ENCODE assay signal across 8 cellular contexts in the genomic region with DNA sequence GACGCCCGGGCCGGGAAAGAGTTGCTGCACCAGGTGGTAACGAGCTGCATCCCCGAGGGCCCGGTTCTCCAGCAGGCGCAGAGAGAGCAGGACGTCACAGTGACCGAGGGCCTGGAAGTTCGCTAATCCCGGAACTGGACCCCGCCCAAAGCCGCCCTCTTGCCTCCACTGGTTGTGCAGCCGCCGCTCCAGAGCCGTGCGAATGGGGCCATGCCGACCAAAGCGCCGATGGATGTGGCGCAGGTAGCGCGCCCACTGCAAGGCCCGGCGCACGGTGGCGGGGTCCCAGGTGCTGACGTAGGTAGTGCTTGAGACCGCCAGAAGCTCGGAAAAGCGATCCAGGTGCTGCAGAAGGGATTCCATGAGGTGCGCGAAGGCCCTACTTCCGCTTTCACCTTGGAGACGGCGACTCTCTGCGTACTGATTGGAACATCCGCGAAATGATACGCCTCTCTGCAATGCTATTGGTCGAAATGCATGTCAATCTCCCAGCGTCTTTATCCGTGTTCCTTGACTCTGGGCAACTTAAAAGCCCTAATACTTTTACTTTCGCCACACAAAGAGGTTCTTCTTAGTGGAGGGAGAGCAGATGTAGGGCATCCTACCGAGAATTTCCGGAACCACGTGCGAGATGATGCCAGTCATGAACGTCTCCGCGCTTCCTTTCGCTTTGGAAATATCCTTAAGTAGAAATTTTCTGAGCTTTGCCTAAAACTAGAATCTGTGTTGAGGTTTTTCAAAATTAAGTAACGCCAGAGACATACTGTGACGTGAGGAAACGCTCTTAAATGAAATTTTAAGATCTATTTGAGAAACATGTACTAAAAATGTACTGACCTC. TPM values are rescaled to one million over a fixed set of nuclear protein-coding genes. Genes with fewer than 3 reads are reported as not detected.
DNase-seq lines count a peak whose midpoint lies in the region; ATAC-seq and TF ChIP-seq lines count a peak whose summit lies in the region.

Gene FANCF (minus strand): TSS at position 376 of the 840 bp plus-strand sequence. CDS start 13 bp downstream, at position 363.

- peak within 1 kb of the TSS; percentile 82 for H3K27ac ChIP-seq in PC-3 (ENCODE audit: low read length)
- peak within 1 kb of the TSS; percentile 93 to 96 for H3K27ac ChIP-seq in mucosa of rectum (ENCODE audit: low read depth in 2 of 2, low read length in 2 of 2)

- DNase-seq in DMS114 treated with DMSO at 0.1 percent for 48 hours (lab: John Stamatoyannopoulos, UW; ENCODE audit: unreplicated experiment) (peak; percentile 82), PC-3 (peak; percentile 96), activated T-cell treated with anti-CD3 and anti-CD28 coated beads for 48 hours (ENCODE audit: low read depth) (peak; percentile 80), erythroblast (lab: John Stamatoyannopoulos, UW) (peak; percentile 98)
- DNase-seq in stimulated activated CD8-positive, alpha-beta memory T cell treated with anti-CD3 and anti-CD28 coated beads, Interleukin-4, amount 100 ng/mL, for 48 hours = peak; percentile 93

- ATAC-seq in GM21576 (IDR thresholded peaks at IDR 0.05; ENCODE audit: unreplicated experiment) = peak; percentile 97
- ATAC-seq in PC-3 = peak; percentile 96

- no peaks in the 10 kb centered on the region for H3K9me3 ChIP-seq in PC-3 (ENCODE audit: low read length)
- no peaks in the 10 kb centered on the region for H3K9me3 ChIP-seq in mucosa of rectum (ENCODE audit: control insufficient read depth in 2 of 2, low read length in 2 of 2)

- H3K4me1 ChIP-seq in PC-3 (ENCODE audit: insufficient read depth, low read length) = peaks cover 3% of the 10 kb centered on the region; the same call in 1 of the 2 replicates
- H3K4me1 ChIP-seq in mucosa of rectum (ENCODE audit: control insufficient read depth in 2 of 2, insufficient read depth in 2 of 2, low read length in 2 of 2) = peaks cover 6 to 8% of the 10 kb centered on the region in 2 donors

- H2AFZ ChIP-seq in PC-3 (ENCODE audit: low read length) = peak within 1 kb of the TSS; percentile 91

- peak within 1 kb of the TSS; percentile 84 for H3K9ac ChIP-seq in PC-3 (ENCODE audit: low read length)
- peak within 1 kb of the TSS; percentile 86 to 92 for H3K9ac ChIP-seq in mucosa of rectum (ENCODE audit: low read depth in 1 of 2, low read length in 2 of 2)

- no peaks in the 10 kb centered on the region for H4K20me1 ChIP-seq in PC-3 (ENCODE audit: low read length)

- H3F3A ChIP-seq in PC-3 (ENCODE audit: low read length, unreplicated experiment) = no peaks in the 10 kb centered on the region

- TF ChIP-seq RAD21 in Ishikawa (IDR thresholded peaks at IDR 0.05; ENCODE audit: low read depth) = no peak

- TF ChIP-seq POLR2A in erythroblast (IDR thresholded peaks at IDR 0.05; ENCODE audit: low read length) = peak; percentile 82

- intact Hi-C loops in PC-3 (cut with micrococcal nuclease) = no loop called here

- BruUV-seq in PC-3 (replicated peaks; lab: Mats Ljungman, UMichigan) = TSS peak; percentile 66

- H3K4me2 ChIP-seq in PC-3 (ENCODE audit: low read length) = peak within 1 kb of the TSS; percentile 91

- TF ChIP-seq EP300 in Ishikawa (IDR thresholded peaks at IDR 0.05; ENCODE audit: borderline replicate concordance) = no peak

- TF ChIP-seq CTCF in PC-3 (conservative IDR thresholded peaks at IDR 0.05; ENCODE audit: low read depth, low read length) = no peak

- POLR2A ChIA-PET in PC-3 (lab: Charles Lee; ENCODE audit: unreplicated experiment) = no interaction called here

- H3K36me3 ChIP-seq in PC-3 (ENCODE audit: low read depth, low read length) = no peaks in the 10 kb centered on the region
- H3K36me3 ChIP-seq in mucosa of rectum (ENCODE audit: control insufficient read depth in 2 of 2, insufficient read depth in 2 of 2, low read length in 2 of 2) = no peaks in the 10 kb centered on the region

- H3K4me3 ChIP-seq in PC-3 (ENCODE audit: low read length) = peak within 1 kb of the TSS; percentile 85
- H3K4me3 ChIP-seq in mucosa of rectum (ENCODE audit: low read length in 2 of 2) = peak within 1 kb of the TSS; percentile 94 to 99

- H3K27me3 ChIP-seq in PC-3 (ENCODE audit: low read length) (no peaks in the 10 kb centered on the region), mucosa of rectum (ENCODE audit: control insufficient read depth in 2 of 2, insufficient read depth in 2 of 2, low read length in 2 of 2) (no peaks in the 10 kb centered on the region)

- CTCF ChIA-PET in PC-3 (lab: Charles Lee) = no interaction called here

- no peaks in the 10 kb centered on the region for H3K9me2 ChIP-seq in PC-3 (replicated peaks; ENCODE audit: low read length)

- peaks cover 11% of the 10 kb centered on the region; the same call in 1 of the 2 replicates for H3K79me2 ChIP-seq in PC-3 (ENCODE audit: low read length)

TF ChIP-seq in Ishikawa, 13 proteins besides CTCF, POLR2A, EP300 and RAD21:
- TF ChIP-seq TEAD4 (IDR thresholded peaks at IDR 0.05) (no peak), ZBTB7A (IDR thresholded peaks at IDR 0.05; ENCODE audit: low read depth) (no peak), CEBPB (IDR thresholded peaks at IDR 0.05) (no peak), EGR1 (IDR thresholded peaks at IDR 0.05) (no peak), NFIC (IDR thresholded peaks at IDR 0.05) (no peak)
- TF ChIP-seq, protein P1, sequence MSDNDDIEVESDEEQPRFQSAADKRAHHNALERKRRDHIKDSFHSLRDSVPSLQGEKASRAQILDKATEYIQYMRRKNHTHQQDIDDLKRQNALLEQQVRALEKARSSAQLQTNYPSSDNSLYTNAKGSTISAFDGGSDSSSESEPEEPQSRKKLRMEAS (IDR thresholded peaks at IDR 0.05) = 0 out of 2 replicates have a peak, but pooled peaks have one; percentile 33

RNA-seq across cellular contexts. Expression of gene FANCF, which starts in this region (rescaled TPM):
- 5.0 TPM in 2 replicates for total RNA-seq in PC-3 (2014; rRNA removed)

Comparison
In these comparisons a context has a peak if more than half of its experiments do, and no peak if none do; other contexts are left out.
1. Peak in every context shown above with its lines: DNase-seq, ATAC-seq, H3K4me3 ChIP-seq and H3K27ac ChIP-seq.